In the genomic region with DNA sequence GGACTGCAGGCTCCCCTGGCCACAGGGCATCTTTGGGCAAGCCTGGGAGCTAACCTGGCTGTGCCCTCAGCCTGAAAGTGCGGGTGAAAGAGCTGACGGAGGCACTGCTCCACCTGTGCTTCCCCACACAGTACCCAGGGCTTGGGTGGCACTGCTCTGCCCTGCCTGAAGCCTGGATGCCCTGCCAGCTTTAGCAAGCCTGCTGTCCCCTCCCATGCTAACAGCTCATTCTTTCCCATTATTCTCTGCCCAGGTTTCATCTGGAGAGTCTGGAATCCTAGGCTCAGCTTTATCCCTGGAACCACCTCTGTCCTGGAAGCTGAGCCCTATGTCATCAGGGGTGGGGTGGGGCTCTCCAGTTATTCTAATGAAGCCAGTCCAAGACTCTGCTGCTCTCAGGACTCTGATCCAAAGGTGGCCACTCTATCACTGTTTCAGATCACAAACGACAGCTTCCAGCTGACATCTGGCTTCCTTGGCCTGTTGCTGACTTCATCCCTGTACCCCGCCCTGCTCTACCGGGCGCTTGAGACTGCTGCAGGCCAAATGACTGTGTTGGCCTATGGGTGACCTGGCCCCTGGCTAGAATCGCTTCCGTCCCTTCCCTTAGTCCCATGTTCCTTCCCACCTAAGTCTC, we compare ENCODE assay signal across 1 cellular context.
TF ChIP-seq lines count a peak whose summit lies in the region.

No MANE protein-coding gene starts in this region.

TF ChIP-seq in K562, 482 proteins besides CTCF, POLR2A, EP300 and RAD21 (continued from another document and continues in another):
- TF ChIP-seq ZNF318 (IDR thresholded peaks at IDR 0.05; ENCODE audit: borderline replicate concordance in 1 of 2, low read depth in 1 of 2) (0 out of 4 replicates have a peak, but pooled peaks of 1 of the 2 experiments have one; percentile 56), MEF2A (IDR thresholded peaks at IDR 0.05; ENCODE audit: control insufficient read depth, low read depth, low read length) (no peak), KDM5B (IDR thresholded peaks at IDR 0.05; ENCODE audit: insufficient replicate concordance, low read depth, low read length) (no peak), MCM7 (IDR thresholded peaks at IDR 0.05) (no peak), POLR2AphosphoS5 (IDR thresholded peaks at IDR 0.05; ENCODE audit: control insufficient read depth, insufficient read depth, low read depth, low read length) (no peak), MXD1 (CRISPR knock-in tag; IDR thresholded peaks at IDR 0.05; ENCODE audit: borderline replicate concordance, poor library complexity, severe bottlenecking) (no peak), ATF7 (IDR thresholded peaks at IDR 0.05) (no peak; the same call in 1 of the 2 replicates), CREB5 (CRISPR knock-in tag; IDR thresholded peaks at IDR 0.05) (no peak), PKNOX1 (IDR thresholded peaks at IDR 0.05) (peak; percentile 28; the same call in 1 of the 2 replicates), ZBED1 (IDR thresholded peaks at IDR 0.05) (no peak), KLF16 (IDR thresholded peaks at IDR 0.05) (no peak), FOXA1 (IDR thresholded peaks at IDR 0.05; ENCODE audit: borderline replicate concordance) (no peak), MYNN (IDR thresholded peaks at IDR 0.05) (peak; percentile 28; the same call in 1 of the 2 replicates), MYNN (CRISPR knock-in tag; IDR thresholded peaks at IDR 0.05) (no peak), RBM22 (IDR thresholded peaks at IDR 0.05; ENCODE audit: low read depth, low read length, poor library complexity, severe bottlenecking) (no peak), EHMT2 (IDR thresholded peaks at IDR 0.05) (no peak), ZBTB5 (IDR thresholded peaks at IDR 0.05) (no peak), GTF2F1 (IDR thresholded peaks at IDR 0.05; ENCODE audit: low read depth, low read length) (no peak), ZNF23 (CRISPR knock-in tag; IDR thresholded peaks at IDR 0.05) (no peak), ZNF717 (CRISPR knock-in tag; IDR thresholded peaks at IDR 0.05) (no peak), DLX4 (CRISPR knock-in tag; IDR thresholded peaks at IDR 0.05) (no peak), UBTF (IDR thresholded peaks at IDR 0.05; ENCODE audit: borderline replicate concordance in 1 of 2, low read depth in 2 of 2, low read length in 2 of 2) (no peak), TCFL5 (CRISPR knock-in tag; conservative IDR thresholded peaks at IDR 0.05) (no peak), ZNF551 (CRISPR knock-in tag; IDR thresholded peaks at IDR 0.05) (no peak), TAF1 (IDR thresholded peaks at IDR 0.05; ENCODE audit: control insufficient read depth, extremely low read depth, insufficient read depth, low read length, severe bottlenecking) (no peak), ETV1 (tag; conservative IDR thresholded peaks at IDR 0.05; ENCODE audit: low read depth) (no peak), CBX1 (IDR thresholded peaks at IDR 0.05; ENCODE audit: low read depth) (no peak), SLC30A9 (CRISPR knock-in tag; IDR thresholded peaks at IDR 0.05) (no peak), TCF7 (IDR thresholded peaks at IDR 0.05; ENCODE audit: borderline replicate concordance) (no peak), NFE2L1 (tag; IDR thresholded peaks at IDR 0.05; ENCODE audit: borderline replicate concordance, low read depth) (no peak), ZNF57 (CRISPR knock-in tag; IDR thresholded peaks at IDR 0.05) (no peak), CREBBP (IDR thresholded peaks at IDR 0.05; ENCODE audit: low read depth, low read length) (no peak), JUN (IDR thresholded peaks at IDR 0.05; ENCODE audit: borderline replicate concordance, low read depth, low read length) (no peak), JUN (CRISPR knock-in tag; IDR thresholded peaks at IDR 0.05; ENCODE audit: borderline replicate concordance) (no peak), E2F1 (CRISPR knock-in tag; IDR thresholded peaks at IDR 0.05) (no peak), TFAP4 (CRISPR knock-in tag; IDR thresholded peaks at IDR 0.05; ENCODE audit: borderline replicate concordance) (peak; percentile 85), CSDE1 (IDR thresholded peaks at IDR 0.05) (no peak)
- TF ChIP-seq, protein P1, sequence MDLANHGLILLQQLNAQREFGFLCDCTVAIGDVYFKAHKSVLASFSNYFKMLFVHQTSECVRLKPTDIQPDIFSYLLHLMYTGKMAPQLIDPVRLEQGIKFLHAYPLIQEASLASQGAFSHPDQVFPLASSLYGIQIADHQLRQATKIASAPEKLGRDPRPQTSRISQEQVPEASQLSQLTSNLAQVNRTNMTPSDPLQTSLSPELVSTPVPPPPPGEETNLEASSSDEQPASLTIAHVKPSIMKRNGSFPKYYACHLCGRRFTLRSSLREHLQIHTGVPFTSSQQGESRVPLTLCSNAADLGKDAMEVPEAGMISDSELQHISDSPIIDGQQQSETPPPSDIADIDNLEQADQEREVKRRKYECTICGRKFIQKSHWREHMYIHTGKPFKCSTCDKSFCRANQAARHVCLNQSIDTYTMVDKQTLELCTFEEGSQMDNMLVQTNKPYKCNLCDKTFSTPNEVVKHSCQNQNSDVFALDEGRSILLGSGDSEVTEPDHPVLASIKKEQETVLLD (IDR thresholded peaks at IDR 0.05) = no peak
